29 cellular contexts compared by ENCODE assay signal in genomic region chr1:30936541-30937171, GRCh38. TPM values are rescaled to one million over a fixed set of nuclear protein-coding genes. Genes with fewer than 3 reads are reported as not detected.
A peak's percentile ranks its signal among the peaks of the same experiment; 100 is the strongest.
DNase-seq lines count a peak whose midpoint lies in the region; ATAC-seq and TF ChIP-seq lines count a peak whose summit lies in the region.
"Had no signal": no experiment of that assay in that cellular context is flagged by ENCODE, and none has a peak within 500 bp of the region (broad histone marks: within the 10 kb centered on the region; RNA-seq: fewer than 3 reads in every experiment).

No MANE protein-coding gene starts in this region.

- H3K36me3 ChIP-seq in GM23338 (ENCODE audit: insufficient read depth) (peaks cover 43% of the 10 kb centered on the region), neuronal stem cell (replicated peaks in 1 of 2; ENCODE audit: control insufficient read depth in 2 of 2, insufficient read depth in 2 of 2, low read length in 2 of 2) (peaks cover 48 to 93% of the 10 kb centered on the region in 2 donors)
- H3K36me3 ChIP-seq: uterus had no signal

- peak overlapping the region; percentile 90 for H3K23ac ChIP-seq in neuronal stem cell (ENCODE audit: low read depth, low read length, poor library complexity)

- no peaks in the 10 kb centered on the region for H3K9me2 ChIP-seq in GM23338 (ENCODE audit: insufficient read depth)

- no peak overlapping the region for H2AK5ac ChIP-seq in neuronal stem cell (ENCODE audit: low read depth, low read length)

- H3K4me2 ChIP-seq in GM23338 (no peak overlapping the region), neuronal stem cell (ENCODE audit: insufficient read depth, low read length, poor library complexity, severe bottlenecking) (no peak overlapping the region)

- no peaks in the 10 kb centered on the region for H3K9me3 Mint-ChIP-seq in activated CD4-positive, alpha-beta memory T cell treated with anti-CD3 and anti-CD28 coated beads for 36 hours
- H3K9me3 Mint-ChIP-seq in activated CD4-positive, alpha-beta memory T cell treated with anti-CD3 and anti-CD28 coated beads, Interleukin-2, amount 10 ng/mL, durations not matched to agents 7 days and 5 days = no peaks in the 10 kb centered on the region
- no peaks in the 10 kb centered on the region for H3K9me3 Mint-ChIP-seq in GM23338
- no peaks in the 10 kb centered on the region for H3K9me3 Mint-ChIP-seq in effector memory CD8-positive, alpha-beta T cell
- H3K9me3 Mint-ChIP-seq: activated naive CD4-positive, alpha-beta T cell treated with anti-CD3 and anti-CD28 coated beads, Interleukin-2, amount 10 ng/mL, durations not matched to agents 7 days and 5 days; activated T-cell treated with anti-CD3 and anti-CD28 coated beads, Interleukin-2, amount 50 U/mL, for 4 hours; memory B cell; stimulated activated effector memory CD8-positive, alpha-beta T cell treated with anti-CD3 and anti-CD28 coated beads, Interleukin-12 subunit alpha, Interleukin-12 subunit beta, amount 100 ng/mL, for 72 hours had no signal

- no peak overlapping the region for H2BK120ac ChIP-seq in neuronal stem cell (ENCODE audit: low read depth, low read length)

- H4K8ac ChIP-seq in neuronal stem cell (ENCODE audit: low read depth, low read length) = peak overlapping the region; percentile 31

- ATAC-seq in GM23338 (no peak), HG02610 (IDR thresholded peaks at IDR 0.05; ENCODE audit: unreplicated experiment) (no peak), left lobe of liver (no peak)
- no peak for ATAC-seq in effector memory CD8-positive, alpha-beta T cell (replicated peaks)
- no peak for ATAC-seq in activated CD4-positive, CD25-positive, alpha-beta regulatory T cell treated with anti-CD3 and anti-CD28 coated beads, Interleukin-2, amount 50 U/mL, for 24 hours
- ATAC-seq: activated T-cell treated with anti-CD3 and anti-CD28 coated beads, Interleukin-2, amount 50 U/mL, for 4 hours; left cardiac atrium; sciatic nerve; stimulated activated effector memory CD8-positive, alpha-beta T cell treated with anti-CD3 and anti-CD28 coated beads, Interleukin-12 subunit alpha, Interleukin-12 subunit beta, amount 100 ng/mL, for 72 hours had no signal

- no peak overlapping the region for H2BK5ac ChIP-seq in neuronal stem cell (ENCODE audit: low read length)

- H3K27ac ChIP-seq in GM23338 (ENCODE audit: low read depth) (no peak overlapping the region), neuronal stem cell (replicated peaks; ENCODE audit: low read length) (peak overlapping the region; percentile 15)
- H3K27ac ChIP-seq: ascending aorta, neutrophil, SJCRH30, testis, uterus had no signal

- H3K4me1 ChIP-seq in GM23338 (ENCODE audit: insufficient read depth) (no peaks in the 10 kb centered on the region), neuronal stem cell (ENCODE audit: control insufficient read depth in 2 of 2, insufficient read depth in 1 of 2, low read depth in 1 of 2, low read length in 2 of 2) (peaks cover 0 to 17% of the 10 kb centered on the region in 2 donors)
- H3K4me1 ChIP-seq: ascending aorta, SJCRH30, testis, uterus had no signal

- no peak overlapping the region for H2BK12ac ChIP-seq in neuronal stem cell (ENCODE audit: low read length)

- H4K91ac ChIP-seq in neuronal stem cell (ENCODE audit: low read depth, low read length, poor library complexity) = no peak overlapping the region

- DNase-seq in activated CD4-positive, alpha-beta memory T cell treated with anti-CD3 and anti-CD28 coated beads for 36 hours = no peak
- no peak for DNase-seq in activated CD4-positive, alpha-beta memory T cell treated with anti-CD3 and anti-CD28 coated beads, Interleukin-2, amount 10 ng/mL, durations not matched to agents 7 days and 5 days
- DNase-seq in GM23338 (ENCODE audit: low spot score) = no peak
- no peak for DNase-seq in effector memory CD8-positive, alpha-beta T cell
- DNase-seq in neuronal stem cell (ENCODE audit: low spot score) = no peak
- DNase-seq in left lobe of liver (ENCODE audit: low spot score) = no peak
- DNase-seq: 8988T; activated CD4-positive, CD25-positive, alpha-beta regulatory T cell treated with anti-CD3 and anti-CD28 coated beads, Interleukin-2, amount 50 U/mL, for 72 hours; activated naive CD4-positive, alpha-beta T cell treated with anti-CD3 and anti-CD28 coated beads, Interleukin-2, amount 10 ng/mL, durations not matched to agents 7 days and 5 days; activated T-cell treated with anti-CD3 and anti-CD28 coated beads, Interleukin-2, amount 50 U/mL, for 4 hours; caudate nucleus; cortex of kidney; left cardiac atrium; NCI-H1417 treated with DMSO at 0.1 percent for 48 hours; NCI-H2081; NCI-H345; NCI-H748 treated with DMSO at 0.1 percent for 48 hours; SJCRH30; stimulated activated CD4-positive, alpha-beta T cell treated with anti-CD3 and anti-CD28 coated beads, Interleukin-4, amount 100 ng/mL, for 24 hours; T-helper 1 cell; testis; uterus had no signal

- H3K4me3 Mint-ChIP-seq in activated CD4-positive, alpha-beta memory T cell treated with anti-CD3 and anti-CD28 coated beads for 36 hours = no peak overlapping the region
- H3K4me3 Mint-ChIP-seq in activated CD4-positive, alpha-beta memory T cell treated with anti-CD3 and anti-CD28 coated beads, Interleukin-2, amount 10 ng/mL, durations not matched to agents 7 days and 5 days = no peak overlapping the region
- H3K4me3 Mint-ChIP-seq in GM23338 = no peak overlapping the region
- H3K4me3 Mint-ChIP-seq in effector memory CD8-positive, alpha-beta T cell = no peak overlapping the region
- H3K4me3 Mint-ChIP-seq: activated naive CD4-positive, alpha-beta T cell treated with anti-CD3 and anti-CD28 coated beads, Interleukin-2, amount 10 ng/mL, durations not matched to agents 7 days and 5 days; activated T-cell treated with anti-CD3 and anti-CD28 coated beads, Interleukin-2, amount 50 U/mL, for 4 hours; memory B cell; stimulated activated effector memory CD8-positive, alpha-beta T cell treated with anti-CD3 and anti-CD28 coated beads, Interleukin-12 subunit alpha, Interleukin-12 subunit beta, amount 100 ng/mL, for 72 hours had no signal

- H3K4me1 Mint-ChIP-seq in activated CD4-positive, alpha-beta memory T cell treated with anti-CD3 and anti-CD28 coated beads for 36 hours (ENCODE audit: low read depth) = no peaks in the 10 kb centered on the region
- H3K4me1 Mint-ChIP-seq in activated CD4-positive, alpha-beta memory T cell treated with anti-CD3 and anti-CD28 coated beads, Interleukin-2, amount 10 ng/mL, durations not matched to agents 7 days and 5 days = no peaks in the 10 kb centered on the region
- H3K4me1 Mint-ChIP-seq in GM23338 = 0 out of 3 replicates have a peak, but pooled peaks cover 2% of the 10 kb centered on the region
- H3K4me1 Mint-ChIP-seq in effector memory CD8-positive, alpha-beta T cell (ENCODE audit: low read depth in 2 of 2) = peaks cover 1 to 12% of the 10 kb centered on the region in 2 donors
- H3K4me1 Mint-ChIP-seq: activated naive CD4-positive, alpha-beta T cell treated with anti-CD3 and anti-CD28 coated beads, Interleukin-2, amount 10 ng/mL, durations not matched to agents 7 days and 5 days; stimulated activated effector memory CD8-positive, alpha-beta T cell treated with anti-CD3 and anti-CD28 coated beads, Interleukin-12 subunit alpha, Interleukin-12 subunit beta, amount 100 ng/mL, for 72 hours had no signal

- H3K14ac ChIP-seq in neuronal stem cell (ENCODE audit: low read length) = peak overlapping the region; percentile 25

- peaks cover 0 to 2% of the 10 kb centered on the region in 2 donors for H3K9me3 ChIP-seq in neuronal stem cell (replicated peaks in 1 of 2; ENCODE audit: control insufficient read depth in 2 of 2, insufficient read depth in 1 of 2, low read depth in 1 of 2, low read length in 2 of 2)
- H3K9me3 ChIP-seq: ascending aorta, neutrophil, SJCRH30, testis, uterus had no signal

- H2BK15ac ChIP-seq in neuronal stem cell (ENCODE audit: low read length) = no peak overlapping the region

- intact Hi-C loops in activated CD4-positive, alpha-beta memory T cell treated with anti-CD3 and anti-CD28 coated beads for 36 hours (cut with micrococcal nuclease) = no loop called here

- H3K27me3 ChIP-seq in GM23338 (ENCODE audit: insufficient read depth) (no peaks in the 10 kb centered on the region), neuronal stem cell (ENCODE audit: control insufficient read depth in 3 of 3, insufficient read depth in 3 of 3, low read depth in 1 of 3, low read length in 3 of 3) (no peaks in the 10 kb centered on the region)
- H3K27me3 ChIP-seq: ascending aorta, neutrophil, SJCRH30, testis, uterus had no signal

- peak overlapping the region; percentile 44 for H3K18ac ChIP-seq in neuronal stem cell (ENCODE audit: low read length)

- H3K9ac ChIP-seq in neuronal stem cell (ENCODE audit: low read depth, low read length, poor library complexity) = peak overlapping the region; percentile 66

- H2AFZ ChIP-seq in GM23338 (no peak overlapping the region), neuronal stem cell (ENCODE audit: low read length) (no peak overlapping the region)

- CTCF ChIA-PET in activated CD4-positive, alpha-beta memory T cell treated with anti-CD3 and anti-CD28 coated beads for 36 hours (lab: Charles Lee) = no interaction called here
- CTCF ChIA-PET in activated CD4-positive, alpha-beta memory T cell treated with anti-CD3 and anti-CD28 coated beads, Interleukin-2, amount 10 ng/mL, durations not matched to agents 7 days and 5 days (lab: Charles Lee) = no interaction called here

- H3K4me3 ChIP-seq in GM23338 (no peak overlapping the region), neuronal stem cell (ENCODE audit: low read length in 2 of 2) (peak overlapping the region in 1 of 2 donors; percentile 37)
- H3K4me3 ChIP-seq: ascending aorta, SJCRH30, testis, uterus had no signal

- no peaks in the 10 kb centered on the region for H3K27me3 Mint-ChIP-seq in activated CD4-positive, alpha-beta memory T cell treated with anti-CD3 and anti-CD28 coated beads for 36 hours
- H3K27me3 Mint-ChIP-seq in activated CD4-positive, alpha-beta memory T cell treated with anti-CD3 and anti-CD28 coated beads, Interleukin-2, amount 10 ng/mL, durations not matched to agents 7 days and 5 days = no peaks in the 10 kb centered on the region
- peaks cover 9% of the 10 kb centered on the region for H3K27me3 Mint-ChIP-seq in GM23338 (ENCODE audit: insufficient read depth, low read depth, poor library complexity)
- H3K27me3 Mint-ChIP-seq in effector memory CD8-positive, alpha-beta T cell = no peaks in the 10 kb centered on the region
- H3K27me3 Mint-ChIP-seq: activated naive CD4-positive, alpha-beta T cell treated with anti-CD3 and anti-CD28 coated beads, Interleukin-2, amount 10 ng/mL, durations not matched to agents 7 days and 5 days; memory B cell had no signal

- no peak overlapping the region for H3K4ac ChIP-seq in neuronal stem cell (ENCODE audit: low read length)

- peak overlapping the region; percentile 28 for H3K27ac Mint-ChIP-seq in activated CD4-positive, alpha-beta memory T cell treated with anti-CD3 and anti-CD28 coated beads for 36 hours
- no peak overlapping the region for H3K27ac Mint-ChIP-seq in activated CD4-positive, alpha-beta memory T cell treated with anti-CD3 and anti-CD28 coated beads, Interleukin-2, amount 10 ng/mL, durations not matched to agents 7 days and 5 days
- H3K27ac Mint-ChIP-seq in GM23338 = peak overlapping the region; percentile 20; the same call in 1 of the 2 replicates
- peak overlapping the region; percentile 20 to 49 for H3K27ac Mint-ChIP-seq in effector memory CD8-positive, alpha-beta T cell
- H3K27ac Mint-ChIP-seq: activated naive CD4-positive, alpha-beta T cell treated with anti-CD3 and anti-CD28 coated beads, Interleukin-2, amount 10 ng/mL, durations not matched to agents 7 days and 5 days; memory B cell; stimulated activated effector memory CD8-positive, alpha-beta T cell treated with anti-CD3 and anti-CD28 coated beads, Interleukin-12 subunit alpha, Interleukin-12 subunit beta, amount 100 ng/mL, for 72 hours had no signal

- H4K20me1 ChIP-seq in GM23338 (replicated peaks; ENCODE audit: insufficient read depth) = peaks cover 27% of the 10 kb centered on the region

- no CpG with 5 or more reads among the region's 20 CpGs for WGBS in neuronal stem cell (ENCODE audit: extremely low coverage in 2 of 2, insufficient read length in 2 of 2, insufficient replicate concordance in 1 of 2), 2 donors

- peaks cover 13% of the 10 kb centered on the region for H3F3A ChIP-seq in GM23338 (replicated peaks; ENCODE audit: low read depth)

- peaks cover 10% of the 10 kb centered on the region; the same call in 1 of the 2 replicates for H3K79me2 ChIP-seq in GM23338 (replicated peaks; ENCODE audit: insufficient read depth)

- H3K79me1 ChIP-seq in neuronal stem cell (ENCODE audit: low read depth, low read length) = peaks cover 3% of the 10 kb centered on the region

- H3K36me3 Mint-ChIP-seq in activated CD4-positive, alpha-beta memory T cell treated with anti-CD3 and anti-CD28 coated beads for 36 hours = peaks cover 39% of the 10 kb centered on the region
- peaks cover 53% of the 10 kb centered on the region for H3K36me3 Mint-ChIP-seq in activated CD4-positive, alpha-beta memory T cell treated with anti-CD3 and anti-CD28 coated beads, Interleukin-2, amount 10 ng/mL, durations not matched to agents 7 days and 5 days (ENCODE audit: low read depth)
- peaks cover 84% of the 10 kb centered on the region for H3K36me3 Mint-ChIP-seq in GM23338 (ENCODE audit: low read depth)
- H3K36me3 Mint-ChIP-seq in effector memory CD8-positive, alpha-beta T cell (ENCODE audit: insufficient read depth) = peaks cover 77% of the 10 kb centered on the region

- POLR2A ChIA-PET in activated CD4-positive, alpha-beta memory T cell treated with anti-CD3 and anti-CD28 coated beads for 36 hours (lab: Charles Lee) = no interaction called here
- POLR2A ChIA-PET in activated CD4-positive, alpha-beta memory T cell treated with anti-CD3 and anti-CD28 coated beads, Interleukin-2, amount 10 ng/mL, durations not matched to agents 7 days and 5 days (lab: Charles Lee) = no interaction called here

- no peak for TF ChIP-seq CTCF in GM23338 (conservative IDR thresholded peaks at IDR 0.05; ENCODE audit: low read depth in 2 of 2)

RNA-seq across cellular contexts. Expression of gene SDC3, which starts 28.1 kb away (rescaled TPM):
- under 1 TPM; 0.12 to 0.17 TPM for total RNA-seq in activated CD4-positive, alpha-beta memory T cell treated with anti-CD3 and anti-CD28 coated beads for 36 hours
- total RNA-seq in activated CD4-positive, alpha-beta memory T cell treated with anti-CD3 and anti-CD28 coated beads, Interleukin-2, amount 10 ng/mL, durations not matched to agents 7 days and 5 days = not detected
- 22.4 and 29.7 TPM in 2 replicates for total RNA-seq in GM23338 (2014; rRNA removed; shearing (Covaris generic))
- polyA plus RNA-seq in GM23338 (2016; fragmentation: Nextera tagmentation; extraction: Ambion mirVana) = 5.2 and 5.8 TPM in 2 replicates
- polyA plus RNA-seq in neuronal stem cell (2013, experiment 1 of 2) = 63.6 TPM
- 63.6 TPM for polyA plus RNA-seq in neuronal stem cell (2013, experiment 2 of 2)
- 17.1 TPM for total RNA-seq in left lobe of liver

Comparison
In these comparisons a context has a peak if more than half of its experiments do, and no peak if none do; other contexts are left out.
1. RNA of gene SDC3, which starts 28.1 kb away (total RNA-seq): 22.4 to 29.7 TPM in GM23338 and 17.1 TPM in left lobe of liver (single experiment); 0.12 to 0.17 TPM in activated CD4-positive, alpha-beta memory T cell treated with anti-CD3 and anti-CD28 coated beads for 36 hours and not detected in activated CD4-positive, alpha-beta memory T cell treated with anti-CD3 and anti-CD28 coated beads, Interleukin-2, amount 10 ng/mL, durations not matched to agents 7 days and 5 days; every median in the first group is over 10 times any median in the second.